ENCODE assay signal across 13 cellular contexts in genomic region chr19:2199215-2199614, GRCh38. TPM values are rescaled to one million over a fixed set of nuclear protein-coding genes. Genes with fewer than 3 reads are reported as not detected.
DNase-seq lines count a peak whose midpoint lies in the region; ATAC-seq and TF ChIP-seq lines count a peak whose summit lies in the region.
"Had no signal": no experiment of that assay in that cellular context is flagged by ENCODE, and none has a peak within 500 bp of the region (broad histone marks: within the 10 kb centered on the region; RNA-seq: fewer than 3 reads in every experiment).

No MANE protein-coding gene starts in this region.

- no peak overlapping the region for H3K18ac ChIP-seq in mesendoderm (ENCODE audit: low read length)

- in situ Hi-C loops in astrocyte of the cerebellum (cut with HindIII; ENCODE audit: low sequenced_read_pairs) = no loop called here

- H2BK5ac ChIP-seq in mesendoderm (ENCODE audit: low read length) = no peak overlapping the region

- WGBS in mesendoderm (ENCODE audit: extremely low coverage, insufficient coverage, low lambda C conversion rate) = no CpG with 5 or more reads among the region's 18 CpGs

- no peak overlapping the region for H3K9ac ChIP-seq in mesendoderm (ENCODE audit: low read length)

- TF ChIP-seq CTCF in HFF-Myc (IDR thresholded peaks at IDR 0.05; ENCODE audit: low read depth, low read length, missing control alignments) = peak; percentile 34
- TF ChIP-seq CTCF in astrocyte of the cerebellum (IDR thresholded peaks at IDR 0.05; ENCODE audit: low read depth, low read length, missing control alignments) = peak; percentile 49

- ATAC-seq in GM19452 (IDR thresholded peaks at IDR 0.05; ENCODE audit: unreplicated experiment) (no peak), HG02678 (IDR thresholded peaks at IDR 0.05; ENCODE audit: unreplicated experiment) (no peak), HG03280 (IDR thresholded peaks at IDR 0.05; ENCODE audit: unreplicated experiment) (no peak)

- H3K4me2 ChIP-seq in mesendoderm (ENCODE audit: low read length) = no peak overlapping the region

- no peak overlapping the region for H3K27ac ChIP-seq in mesendoderm (ENCODE audit: low read depth, low read length)
- H3K27ac ChIP-seq: SJSA1, vagina had no signal

- H4K8ac ChIP-seq in mesendoderm (ENCODE audit: low read depth, low read length) = no peak overlapping the region

- no peaks in the 10 kb centered on the region for H3K36me3 ChIP-seq in mesendoderm (ENCODE audit: control insufficient read depth, insufficient read depth, low read length)

- DNase-seq in D341Med (ENCODE audit: low spot score) (peak; percentile 72), HFF-Myc (ENCODE audit: extremely low read depth, low read depth) (no peak), astrocyte of the cerebellum (ENCODE audit: low read depth) (no peak), mesendoderm (peak; percentile 54), HT-29 (ENCODE audit: low spot score) (no peak)
- DNase-seq: activated CD8-positive, alpha-beta memory T cell treated with anti-CD3 and anti-CD28 coated beads, Interleukin-2, amount 50 U/mL, for 4 hours; cortex of kidney; NCI-H1694 had no signal

- H4K5ac ChIP-seq in mesendoderm (ENCODE audit: low read length) = no peak overlapping the region

- no peak overlapping the region for H2AK5ac ChIP-seq in mesendoderm (ENCODE audit: low read length)

- peaks cover 1% of the 10 kb centered on the region for H3K79me2 ChIP-seq in mesendoderm (ENCODE audit: control insufficient read depth, insufficient read depth, low read length)

- peaks cover 6% of the 10 kb centered on the region for H3K79me1 ChIP-seq in mesendoderm (ENCODE audit: low read length)

- H2BK120ac ChIP-seq in mesendoderm (ENCODE audit: low read depth, low read length) = no peak overlapping the region

- H3K27me3 ChIP-seq in mesendoderm (ENCODE audit: insufficient read depth, low read length, poor library complexity) = no peaks in the 10 kb centered on the region
- H3K27me3 ChIP-seq: SJSA1, vagina had no signal

- H3K4ac ChIP-seq in mesendoderm (ENCODE audit: low read depth, low read length) = no peak overlapping the region

- peak overlapping the region; percentile 25 for H3K56ac ChIP-seq in mesendoderm (ENCODE audit: low read length)

- H3K4me3 ChIP-seq in HFF-Myc (replicated peaks; ENCODE audit: low read depth, low read length) (no peak overlapping the region), astrocyte of the cerebellum (ENCODE audit: low read depth, low read length) (no peak overlapping the region), mesendoderm (ENCODE audit: low read length) (no peak overlapping the region)
- H3K4me3 ChIP-seq: SJSA1, vagina had no signal

- H3K4me1 ChIP-seq in mesendoderm (ENCODE audit: control insufficient read depth, low read depth, low read length) = no peaks in the 10 kb centered on the region
- H3K4me1 ChIP-seq: SJSA1 had no signal

- H3K23ac ChIP-seq in mesendoderm (ENCODE audit: low read length) = no peak overlapping the region

- no peak overlapping the region for H2BK15ac ChIP-seq in mesendoderm (replicated peaks; ENCODE audit: low read depth)

RNA-seq across cellular contexts. Expression of gene DOT1L, which starts 35.5 kb away (rescaled TPM):
- polyA plus RNA-seq in mesendoderm (2013, experiment 1 of 2) = 33.0 TPM
- 33.1 TPM for polyA plus RNA-seq in mesendoderm (2013, experiment 2 of 2)
- total RNA-seq in HT-29 (2014; rRNA removed; shearing (Covaris generic)) = 12.9 and 19.5 TPM in 2 replicates

RNA-seq across cellular contexts. Expression of gene PLEKHJ1, which starts 36.9 kb away (rescaled TPM):
- 101 TPM for polyA plus RNA-seq in mesendoderm (2013, experiment 1 of 2)
- polyA plus RNA-seq in mesendoderm (2013, experiment 2 of 2) = 99.1 TPM
- total RNA-seq in HT-29 (2014; rRNA removed; shearing (Covaris generic)) = 295 and 307 TPM in 2 replicates

RNA-seq across cellular contexts. Expression of gene SF3A2, which starts 37.4 kb away (rescaled TPM):
- 109 TPM for polyA plus RNA-seq in mesendoderm (2013, experiment 1 of 2)
- polyA plus RNA-seq in mesendoderm (2013, experiment 2 of 2) = 111 TPM
- total RNA-seq in HT-29 (2014; rRNA removed; shearing (Covaris generic)) = 80.5 and 102 TPM in 2 replicates

RNA-seq across cellular contexts. Expression of gene AP3D1, which starts 47.8 kb away (rescaled TPM):
- polyA plus RNA-seq in mesendoderm (2013, experiment 1 of 2) = 92.2 TPM
- 92.6 TPM for polyA plus RNA-seq in mesendoderm (2013, experiment 2 of 2)
- 143 and 145 TPM in 2 replicates for total RNA-seq in HT-29 (2014; rRNA removed; shearing (Covaris generic))

RNA-seq across cellular contexts. Expression of gene AMH, which starts 49.9 kb away (rescaled TPM):
- 4.2 TPM for polyA plus RNA-seq in mesendoderm (2013, experiment 1 of 2)
- polyA plus RNA-seq in mesendoderm (2013, experiment 2 of 2) = 3.9 TPM
- 17.3 and 19.9 TPM in 2 replicates for total RNA-seq in HT-29 (2014; rRNA removed; shearing (Covaris generic))

Comparison
In these comparisons a context has a peak if more than half of its experiments do, and no peak if none do; other contexts are left out.
1. DNase-seq: peak in D341Med (single experiment) and mesendoderm (single experiment); none in HFF-Myc (single experiment), astrocyte of the cerebellum (single experiment) and HT-29 (single experiment).